ENCODE assay signal across 26 cellular contexts in genomic region chr10:90665905-90666662, GRCh38.
"Had no signal": no experiment of that assay in that cellular context is flagged by ENCODE, and none has a peak within 500 bp of the region (broad histone marks: within the 10 kb centered on the region; RNA-seq: fewer than 3 reads in every experiment).

No MANE protein-coding gene starts in this region.

- H3K4me3 Mint-ChIP-seq: activated naive CD4-positive, alpha-beta T cell treated with anti-CD3 and anti-CD28 coated beads, Interleukin-2, amount 10 ng/mL, durations not matched to agents 7 days and 5 days; nephron; stimulated activated memory B cell treated with anti-CD40 and anti-IgM and Interleukin-4, amounts not matched to agents 10 μg/mL and 1 μg/mL and 100 μg/mL, for 72 hours; type B pancreatic cell had no signal

- H3K27me3 ChIP-seq: brain microvascular endothelial cell, gastrocnemius medialis, sigmoid colon, testis had no signal

- H3K4me3 ChIP-seq: dorsolateral prefrontal cortex, gastrocnemius medialis, lung, sigmoid colon, testis had no signal

- H3K36me3 ChIP-seq: brain microvascular endothelial cell, gastrocnemius medialis, sigmoid colon had no signal

- H3K27ac ChIP-seq: brain microvascular endothelial cell, dorsolateral prefrontal cortex, gastrocnemius medialis, sigmoid colon, testis had no signal

- DNase-seq: activated CD4-positive, alpha-beta T cell treated with anti-CD3 and anti-CD28 coated beads, Interleukin-2, amount 50 U/mL, for 1 hour; activated CD8-positive, alpha-beta memory T cell treated with anti-CD3 and anti-CD28 coated beads for 24 hours; activated CD8-positive, alpha-beta memory T cell treated with anti-CD3 and anti-CD28 coated beads, Interleukin-2, amount 50 U/mL, for 48 hours; activated effector memory CD4-positive, alpha-beta T cell treated with Interleukin-2 at 50 U/mL for 16 hours; activated naive CD4-positive, alpha-beta T cell treated with anti-CD3 and anti-CD28 coated beads, Interleukin-2, amount 10 ng/mL, durations not matched to agents 7 days and 5 days; activated T-cell treated with anti-CD3 and anti-CD28 coated beads, Interleukin-2, amount 50 U/mL, for 48 hours; aorta; brain microvascular endothelial cell; central memory CD4-positive, alpha-beta T cell; dorsolateral prefrontal cortex; gastrocnemius medialis; head of caudate nucleus; midbrain; nucleus accumbens; posterior cingulate gyrus; sigmoid colon; stimulated activated CD4-positive, alpha-beta T cell treated with anti-CD3 and anti-CD28 coated beads, Interleukin-4, amount 100 ng/mL, for 4 hours; T-helper 1 cell; T-helper 9 cell; testis had no signal

- H3K9me3 ChIP-seq: gastrocnemius medialis, sigmoid colon, testis had no signal

- H3K9me3 Mint-ChIP-seq: activated naive CD4-positive, alpha-beta T cell treated with anti-CD3 and anti-CD28 coated beads, Interleukin-2, amount 10 ng/mL, durations not matched to agents 7 days and 5 days; type B pancreatic cell had no signal

- H3K4me1 ChIP-seq: gastrocnemius medialis, testis had no signal

- H3K27ac Mint-ChIP-seq: activated naive CD4-positive, alpha-beta T cell treated with anti-CD3 and anti-CD28 coated beads, Interleukin-2, amount 10 ng/mL, durations not matched to agents 7 days and 5 days; nephron; stimulated activated memory B cell treated with anti-CD40 and anti-IgM and Interleukin-4, amounts not matched to agents 10 μg/mL and 1 μg/mL and 100 μg/mL, for 72 hours; type B pancreatic cell had no signal

- H3K36me3 Mint-ChIP-seq: activated naive CD4-positive, alpha-beta T cell treated with anti-CD3 and anti-CD28 coated beads, Interleukin-2, amount 10 ng/mL, durations not matched to agents 7 days and 5 days; stimulated activated memory B cell treated with anti-CD40 and anti-IgM and Interleukin-4, amounts not matched to agents 10 μg/mL and 1 μg/mL and 100 μg/mL, for 72 hours; type B pancreatic cell had no signal

- H3K4me1 Mint-ChIP-seq: activated naive CD4-positive, alpha-beta T cell treated with anti-CD3 and anti-CD28 coated beads, Interleukin-2, amount 10 ng/mL, durations not matched to agents 7 days and 5 days; nephron; stimulated activated memory B cell treated with anti-CD40 and anti-IgM and Interleukin-4, amounts not matched to agents 10 μg/mL and 1 μg/mL and 100 μg/mL, for 72 hours had no signal

- ATAC-seq: activated CD4-positive, CD25-positive, alpha-beta regulatory T cell treated with anti-CD3 and anti-CD28 coated beads, Interleukin-2, amount 50 U/mL, for 24 hours; gastrocnemius medialis; left lobe of liver; stimulated activated memory B cell treated with anti-CD40 and anti-IgM and Interleukin-4, amounts not matched to agents 10 μg/mL and 1 μg/mL and 100 μg/mL, for 72 hours had no signal
